Comparison of ENCODE assay signal across 1 cellular context in the genomic region with DNA sequence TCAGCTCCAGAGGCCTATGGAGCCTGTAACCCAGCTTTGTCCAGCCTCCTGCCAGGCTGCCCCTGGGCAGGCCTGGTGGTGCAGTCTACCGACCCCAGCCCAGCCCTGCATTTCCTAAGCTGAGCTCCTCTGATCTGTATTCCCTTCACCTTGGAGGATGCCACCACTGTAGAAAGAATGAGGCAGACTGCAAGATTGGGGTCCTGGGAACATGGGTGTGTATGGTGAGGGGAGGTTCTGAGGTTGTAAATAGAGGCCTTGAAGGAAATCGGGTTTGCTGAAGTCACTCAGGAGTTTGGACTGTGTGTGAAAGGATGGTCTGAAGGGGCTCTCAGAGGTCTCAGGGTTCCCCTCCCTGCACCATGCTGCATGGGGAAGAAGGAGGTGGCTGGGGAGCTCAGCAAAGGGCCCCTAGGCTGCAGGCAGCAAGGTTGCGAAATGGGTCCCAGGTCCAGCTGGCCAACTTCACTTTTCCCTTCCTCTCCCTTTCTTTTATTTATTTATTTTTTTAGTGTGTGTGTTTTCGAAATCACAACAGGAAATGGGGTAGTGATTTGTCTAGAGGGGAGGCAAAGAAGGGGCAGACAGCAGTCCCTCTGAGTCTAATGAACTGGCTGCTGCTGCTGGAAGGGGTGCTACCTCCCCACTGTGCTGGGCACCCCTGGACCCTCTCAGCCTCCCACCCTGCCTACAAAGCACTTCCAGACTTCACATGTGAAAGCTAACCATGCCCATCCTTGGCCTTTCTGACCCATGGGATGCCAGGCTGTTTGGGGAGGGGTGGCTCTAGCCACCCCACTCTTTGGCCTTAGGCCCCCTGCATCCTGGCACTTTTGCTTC.
TF ChIP-seq lines count a peak whose summit lies in the region.

No MANE protein-coding gene starts in this region.

TF ChIP-seq in K562, 482 proteins besides CTCF, POLR2A, EP300 and RAD21:
- no peak for TF ChIP-seq ZNF24 (IDR thresholded peaks at IDR 0.05)
- TF ChIP-seq CREBBP (IDR thresholded peaks at IDR 0.05; ENCODE audit: low read depth, low read length), result no peak
- TF ChIP-seq, protein P1, sequence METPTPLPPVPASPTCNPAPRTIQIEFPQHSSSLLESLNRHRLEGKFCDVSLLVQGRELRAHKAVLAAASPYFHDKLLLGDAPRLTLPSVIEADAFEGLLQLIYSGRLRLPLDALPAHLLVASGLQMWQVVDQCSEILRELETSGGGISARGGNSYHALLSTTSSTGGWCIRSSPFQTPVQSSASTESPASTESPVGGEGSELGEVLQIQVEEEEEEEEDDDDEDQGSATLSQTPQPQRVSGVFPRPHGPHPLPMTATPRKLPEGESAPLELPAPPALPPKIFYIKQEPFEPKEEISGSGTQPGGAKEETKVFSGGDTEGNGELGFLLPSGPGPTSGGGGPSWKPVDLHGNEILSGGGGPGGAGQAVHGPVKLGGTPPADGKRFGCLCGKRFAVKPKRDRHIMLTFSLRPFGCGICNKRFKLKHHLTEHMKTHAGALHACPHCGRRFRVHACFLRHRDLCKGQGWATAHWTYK (CRISPR knock-in tag; IDR thresholded peaks at IDR 0.05), result no peak
- TF ChIP-seq ZNF134 (CRISPR knock-in tag; conservative IDR thresholded peaks at IDR 0.05), result no peak
- no peak for TF ChIP-seq CCAR2 (IDR thresholded peaks at IDR 0.05; ENCODE audit: low read depth, low read length)
- TF ChIP-seq, protein P2, sequence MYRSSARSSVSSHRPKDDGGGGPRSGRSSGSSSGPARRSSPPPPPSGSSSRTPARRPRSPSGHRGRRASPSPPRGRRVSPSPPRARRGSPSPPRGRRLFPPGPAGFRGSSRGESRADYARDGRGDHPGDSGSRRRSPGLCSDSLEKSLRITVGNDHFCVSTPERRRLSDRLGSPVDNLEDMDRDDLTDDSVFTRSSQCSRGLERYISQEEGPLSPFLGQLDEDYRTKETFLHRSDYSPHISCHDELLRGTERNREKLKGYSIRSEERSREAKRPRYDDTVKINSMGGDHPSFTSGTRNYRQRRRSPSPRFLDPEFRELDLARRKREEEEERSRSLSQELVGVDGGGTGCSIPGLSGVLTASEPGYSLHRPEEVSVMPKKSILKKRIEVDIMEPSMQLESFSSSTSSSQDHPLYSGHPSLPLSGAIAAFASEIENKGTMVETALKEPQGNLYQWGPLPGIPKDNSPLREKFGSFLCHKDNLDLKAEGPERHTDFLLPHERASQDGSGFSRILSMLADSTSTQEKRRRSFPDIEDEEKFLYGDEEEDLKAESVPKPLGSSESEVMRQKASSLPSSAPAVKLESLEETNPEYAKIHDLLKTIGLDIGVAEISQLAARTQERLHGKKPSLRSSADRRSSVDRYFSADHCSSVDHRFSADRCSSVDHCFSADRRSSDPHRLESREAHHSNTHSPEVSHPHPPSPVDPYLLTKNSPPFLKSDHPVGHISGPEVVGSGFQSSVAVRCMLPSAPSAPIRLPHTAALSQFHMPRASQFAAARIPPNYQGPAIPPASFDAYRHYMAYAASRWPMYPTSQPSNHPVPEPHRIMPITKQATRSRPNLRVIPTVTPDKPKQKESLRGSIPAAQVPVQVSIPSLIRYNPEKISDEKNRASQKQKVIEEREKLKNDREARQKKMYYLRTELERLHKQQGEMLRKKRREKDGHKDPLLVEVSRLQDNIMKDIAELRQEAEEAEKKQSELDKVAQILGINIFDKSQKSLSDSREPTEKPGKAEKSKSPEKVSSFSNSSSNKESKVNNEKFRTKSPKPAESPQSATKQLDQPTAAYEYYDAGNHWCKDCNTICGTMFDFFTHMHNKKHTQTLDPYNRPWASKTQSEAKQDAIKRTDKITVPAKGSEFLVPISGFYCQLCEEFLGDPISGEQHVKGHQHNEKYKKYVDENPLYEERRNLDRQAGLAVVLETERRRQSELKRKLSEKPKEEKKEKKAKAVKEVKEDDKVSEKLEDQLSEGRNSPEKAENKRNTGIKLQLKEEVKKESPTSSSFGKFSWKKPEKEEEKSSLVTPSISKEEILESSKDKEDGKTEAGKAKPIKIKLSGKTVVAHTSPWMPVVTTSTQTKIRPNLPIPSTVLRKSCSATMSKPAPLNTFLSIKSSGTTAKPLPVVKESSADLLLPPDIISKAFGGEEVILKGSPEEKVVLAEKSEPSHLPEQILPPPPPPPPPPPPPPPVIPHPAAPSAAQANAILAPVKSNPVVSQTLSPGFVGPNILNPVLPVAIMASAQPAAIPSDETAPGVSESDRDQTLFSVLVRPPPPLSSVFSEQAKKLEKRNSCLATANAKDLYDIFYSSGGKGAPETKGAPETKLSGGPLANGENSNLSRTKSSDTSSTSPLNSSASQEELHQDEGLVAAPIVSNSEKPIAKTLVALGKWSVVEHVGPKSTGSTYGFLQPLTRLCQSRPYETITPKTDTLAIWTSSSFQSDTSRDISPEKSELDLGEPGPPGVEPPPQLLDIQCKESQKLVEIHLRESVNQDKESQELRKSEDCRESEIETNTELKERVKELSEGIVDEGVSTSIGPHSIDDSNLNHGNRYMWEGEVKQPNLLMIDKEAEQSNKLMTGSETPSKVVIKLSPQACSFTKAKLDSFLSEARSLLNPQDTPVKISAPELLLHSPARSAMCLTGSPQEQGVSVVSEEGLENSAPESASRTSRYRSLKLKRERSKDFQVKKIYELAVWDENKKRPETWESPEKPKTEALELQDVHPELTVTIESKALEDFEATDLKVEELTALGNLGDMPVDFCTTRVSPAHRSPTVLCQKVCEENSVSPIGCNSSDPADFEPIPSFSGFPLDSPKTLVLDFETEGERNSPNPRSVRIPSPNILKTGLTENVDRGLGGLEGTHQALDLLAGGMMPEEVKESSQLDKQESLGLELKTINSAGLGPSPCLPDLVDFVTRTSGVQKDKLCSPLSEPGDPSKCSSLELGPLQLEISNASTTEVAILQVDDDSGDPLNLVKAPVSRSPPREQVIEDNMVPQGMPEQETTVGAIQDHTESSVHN (IDR thresholded peaks at IDR 0.05; ENCODE audit: borderline replicate concordance in 1 of 2, low read depth in 1 of 2), result no peak
- peak; percentile 83 for TF ChIP-seq CEBPB (tag; IDR thresholded peaks at IDR 0.05)
- TF ChIP-seq FOXA1 (IDR thresholded peaks at IDR 0.05; ENCODE audit: borderline replicate concordance), result no peak
- no peak for TF ChIP-seq WHSC1 (IDR thresholded peaks at IDR 0.05; ENCODE audit: low read length)
- TF ChIP-seq, protein P3, sequence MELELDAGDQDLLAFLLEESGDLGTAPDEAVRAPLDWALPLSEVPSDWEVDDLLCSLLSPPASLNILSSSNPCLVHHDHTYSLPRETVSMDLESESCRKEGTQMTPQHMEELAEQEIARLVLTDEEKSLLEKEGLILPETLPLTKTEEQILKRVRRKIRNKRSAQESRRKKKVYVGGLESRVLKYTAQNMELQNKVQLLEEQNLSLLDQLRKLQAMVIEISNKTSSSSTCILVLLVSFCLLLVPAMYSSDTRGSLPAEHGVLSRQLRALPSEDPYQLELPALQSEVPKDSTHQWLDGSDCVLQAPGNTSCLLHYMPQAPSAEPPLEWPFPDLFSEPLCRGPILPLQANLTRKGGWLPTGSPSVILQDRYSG (tag; conservative IDR thresholded peaks at IDR 0.05; ENCODE audit: low read depth), result no peak
- no peak for TF ChIP-seq CEBPG (CRISPR knock-in tag; IDR thresholded peaks at IDR 0.05)
- TF ChIP-seq CEBPG (tag; conservative IDR thresholded peaks at IDR 0.05 in 1 of 2, IDR thresholded peaks at IDR 0.05 in 1 of 2), result peak; percentile 35 to 70; a peak in 3 of 4 replicates
